ENCODE assay signal across 32 cellular contexts in the genomic region with DNA sequence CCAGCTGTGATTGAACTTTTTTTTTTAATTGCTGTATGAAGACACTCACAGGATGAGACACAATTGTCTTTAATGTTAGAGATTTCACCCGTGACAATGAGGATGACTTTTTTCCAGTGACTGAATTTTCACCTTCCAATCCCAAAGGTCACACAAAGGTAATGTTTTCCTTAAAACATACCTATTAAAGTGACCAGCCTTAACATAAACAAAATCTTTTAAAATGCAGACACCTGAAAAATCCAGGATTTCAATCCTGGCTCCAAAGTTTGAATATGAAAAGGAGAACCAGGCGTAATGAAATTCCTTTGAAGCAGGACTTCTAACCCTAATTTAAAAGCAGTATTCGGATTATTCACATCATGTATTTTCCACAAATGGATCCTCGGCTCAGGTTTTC.
"Had no signal": no experiment of that assay in that cellular context is flagged by ENCODE, and none has a peak within 500 bp of the region (broad histone marks: within the 10 kb centered on the region; RNA-seq: fewer than 3 reads in every experiment).

No MANE protein-coding gene starts in this region.

- H3K4me2 ChIP-seq: neural progenitor cell had no signal

- H3K36me3 Mint-ChIP-seq: naive thymus-derived CD4-positive, alpha-beta T cell; neural progenitor cell; stimulated activated memory B cell treated with anti-CD40 and anti-IgM and Interleukin-4, amounts not matched to agents 10 μg/mL and 1 μg/mL and 100 μg/mL, for 72 hours had no signal

- H3K27ac Mint-ChIP-seq: activated naive CD8-positive, alpha-beta T cell; naive thymus-derived CD4-positive, alpha-beta T cell; neural progenitor cell; stimulated activated memory B cell treated with anti-CD40 and anti-IgM and Interleukin-4, amounts not matched to agents 10 μg/mL and 1 μg/mL and 100 μg/mL, for 72 hours; stimulated activated naive CD8-positive, alpha-beta T cell treated with anti-CD3 and anti-CD28 coated beads, Interleukin-15, amount 100 ng/mL, for 72 hours had no signal

- ATAC-seq: activated CD4-positive, CD25-positive, alpha-beta regulatory T cell treated with anti-CD3 and anti-CD28 coated beads, Interleukin-2, amount 50 U/mL, for 24 hours; body of pancreas; naive thymus-derived CD4-positive, alpha-beta T cell; psoas muscle; stimulated activated memory B cell treated with anti-CD40 and anti-IgM and Interleukin-4, amounts not matched to agents 10 μg/mL and 1 μg/mL and 100 μg/mL, for 72 hours; stimulated activated naive CD8-positive, alpha-beta T cell treated with anti-CD3 and anti-CD28 coated beads, Interleukin-15, amount 100 ng/mL, for 72 hours had no signal

- FAIRE-seq: colon, endometrium, frontal cortex, islet of Langerhans, small intestine had no signal

- H3K4me3 ChIP-seq: body of pancreas, left ventricle myocardium inferior, lung, neural progenitor cell, psoas muscle, sigmoid colon, upper lobe of left lung, vagina had no signal

- H3K9me3 ChIP-seq: body of pancreas, left ventricle myocardium inferior, psoas muscle, sigmoid colon, upper lobe of left lung, vagina had no signal

- H3K27me3 ChIP-seq: body of pancreas, neural progenitor cell, sigmoid colon, upper lobe of left lung, vagina had no signal

- H3K4me1 Mint-ChIP-seq: naive thymus-derived CD4-positive, alpha-beta T cell; neural progenitor cell; stimulated activated memory B cell treated with anti-CD40 and anti-IgM and Interleukin-4, amounts not matched to agents 10 μg/mL and 1 μg/mL and 100 μg/mL, for 72 hours; stimulated activated naive CD8-positive, alpha-beta T cell treated with anti-CD3 and anti-CD28 coated beads, Interleukin-15, amount 100 ng/mL, for 72 hours had no signal

- H2AFZ ChIP-seq: neural progenitor cell, parathyroid adenoma had no signal

- H3K9ac ChIP-seq: neural progenitor cell, parathyroid adenoma had no signal

- H3K9me3 Mint-ChIP-seq: neural progenitor cell; stimulated activated naive CD8-positive, alpha-beta T cell treated with anti-CD3 and anti-CD28 coated beads, Interleukin-15, amount 100 ng/mL, for 72 hours had no signal

- H3K4me1 ChIP-seq: body of pancreas, left ventricle myocardium inferior, neural progenitor cell, parathyroid adenoma, psoas muscle, sigmoid colon, upper lobe of left lung had no signal

- H3K27me3 Mint-ChIP-seq: activated naive CD8-positive, alpha-beta T cell; stimulated activated memory B cell treated with anti-CD40 and anti-IgM and Interleukin-4, amounts not matched to agents 10 μg/mL and 1 μg/mL and 100 μg/mL, for 72 hours; stimulated activated naive CD8-positive, alpha-beta T cell treated with anti-CD3 and anti-CD28 coated beads, Interleukin-15, amount 100 ng/mL, for 72 hours had no signal

- H3K79me2 ChIP-seq: parathyroid adenoma had no signal

- H3K27ac ChIP-seq: body of pancreas, left ventricle myocardium inferior, neural progenitor cell, parathyroid adenoma, psoas muscle, sigmoid colon, upper lobe of left lung, vagina, WERI-Rb-1 had no signal

- H3K4me3 Mint-ChIP-seq: activated naive CD8-positive, alpha-beta T cell; naive thymus-derived CD4-positive, alpha-beta T cell; neural progenitor cell; stimulated activated memory B cell treated with anti-CD40 and anti-IgM and Interleukin-4, amounts not matched to agents 10 μg/mL and 1 μg/mL and 100 μg/mL, for 72 hours; stimulated activated naive CD8-positive, alpha-beta T cell treated with anti-CD3 and anti-CD28 coated beads, Interleukin-15, amount 100 ng/mL, for 72 hours had no signal

- DNase-seq: activated CD4-positive, alpha-beta T cell treated with anti-CD3 and anti-CD28 coated beads for 48 hours; activated CD4-positive, alpha-beta T cell treated with anti-CD3 and anti-CD28 coated beads, Interleukin-2, amount 50 U/mL, for 48 hours; activated CD8-positive, alpha-beta memory T cell treated with anti-CD3 and anti-CD28 coated beads for 24 hours; activated effector memory CD4-positive, alpha-beta T cell treated with Interleukin-2 at 50 U/mL for 16 hours; activated naive CD4-positive, alpha-beta T cell treated with Interleukin-2 at 50 U/mL for 16 hours; anterior cingulate cortex; body of pancreas; effector CD8-positive, alpha-beta T cell; left ventricle myocardium inferior; naive thymus-derived CD4-positive, alpha-beta T cell; occipital lobe; psoas muscle; sigmoid colon; small intestine; stimulated activated CD4-positive, alpha-beta T cell treated with anti-CD3 and anti-CD28 coated beads, Interleukin-1b, Interleukin-23, amount 100 ng/mL, for 48 hours; stimulated activated CD4-positive, alpha-beta T cell treated with anti-CD3 and anti-CD28 coated beads, Interleukin-4, amount 100 ng/mL, for 4 hours; stimulated activated CD8-positive, alpha-beta memory T cell treated with anti-CD3 and anti-CD28 coated beads, Interleukin-4, amount 100 ng/mL, for 48 hours; stimulated activated naive CD8-positive, alpha-beta T cell treated with anti-CD3 and anti-CD28 coated beads, Interleukin-15, amount 100 ng/mL, for 72 hours; substantia nigra; upper lobe of left lung; WERI-Rb-1 had no signal

- H3K36me3 ChIP-seq: left ventricle myocardium inferior, neural progenitor cell, sigmoid colon, upper lobe of left lung, vagina, WERI-Rb-1 had no signal
